In the genomic region with DNA sequence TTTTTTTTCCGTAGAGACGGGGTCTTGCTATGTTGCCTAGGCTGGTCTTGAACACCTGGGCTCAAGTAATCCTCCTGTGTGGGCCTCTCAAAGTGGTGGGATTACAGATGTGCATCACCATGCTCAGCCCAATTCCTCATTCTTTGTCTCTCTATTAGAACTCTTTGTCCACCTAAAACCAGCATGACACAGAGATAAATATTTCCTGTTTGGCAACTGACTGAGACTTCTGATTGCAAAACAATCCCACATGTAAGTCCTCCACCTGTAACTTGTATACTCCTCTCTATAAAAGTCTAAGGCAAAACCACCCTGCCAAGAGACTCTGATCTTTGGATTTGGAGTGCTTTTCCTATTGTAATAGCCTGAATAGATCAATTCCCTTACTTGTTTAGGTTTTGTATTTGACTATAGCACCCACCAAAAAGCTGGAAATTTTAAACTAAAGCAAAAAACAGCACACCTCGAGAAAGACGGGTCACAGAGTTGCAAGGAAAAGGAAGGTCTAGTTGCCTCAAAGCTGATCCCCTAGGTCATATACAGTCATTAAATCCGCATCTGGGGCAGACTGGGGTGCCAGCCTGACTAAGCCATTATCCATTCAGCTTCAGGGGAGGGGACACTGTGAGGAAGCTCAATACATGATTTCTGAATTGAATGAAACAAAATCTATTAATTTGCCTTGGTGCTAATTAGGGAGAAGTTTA, we compare ENCODE assay signal across 1 cellular context.
TF ChIP-seq lines count a peak whose summit lies in the region.

No MANE protein-coding gene starts in this region.

TF ChIP-seq in WTC11, 78 proteins besides CTCF, POLR2A, EP300 and RAD21 (continued from another document):
- TF ChIP-seq PRRX2 (CRISPR knock-in tag; IDR thresholded peaks at IDR 0.05) (no peak), ZNF423 (CRISPR knock-in tag; IDR thresholded peaks at IDR 0.05) (no peak), TCF7 (CRISPR knock-in tag; IDR thresholded peaks at IDR 0.05; ENCODE audit: low read depth) (no peak), FOXJ3 (CRISPR knock-in tag; IDR thresholded peaks at IDR 0.05; ENCODE audit: borderline replicate concordance) (no peak), JUN (CRISPR knock-in tag; IDR thresholded peaks at IDR 0.05) (no peak)
- TF ChIP-seq, protein P1, sequence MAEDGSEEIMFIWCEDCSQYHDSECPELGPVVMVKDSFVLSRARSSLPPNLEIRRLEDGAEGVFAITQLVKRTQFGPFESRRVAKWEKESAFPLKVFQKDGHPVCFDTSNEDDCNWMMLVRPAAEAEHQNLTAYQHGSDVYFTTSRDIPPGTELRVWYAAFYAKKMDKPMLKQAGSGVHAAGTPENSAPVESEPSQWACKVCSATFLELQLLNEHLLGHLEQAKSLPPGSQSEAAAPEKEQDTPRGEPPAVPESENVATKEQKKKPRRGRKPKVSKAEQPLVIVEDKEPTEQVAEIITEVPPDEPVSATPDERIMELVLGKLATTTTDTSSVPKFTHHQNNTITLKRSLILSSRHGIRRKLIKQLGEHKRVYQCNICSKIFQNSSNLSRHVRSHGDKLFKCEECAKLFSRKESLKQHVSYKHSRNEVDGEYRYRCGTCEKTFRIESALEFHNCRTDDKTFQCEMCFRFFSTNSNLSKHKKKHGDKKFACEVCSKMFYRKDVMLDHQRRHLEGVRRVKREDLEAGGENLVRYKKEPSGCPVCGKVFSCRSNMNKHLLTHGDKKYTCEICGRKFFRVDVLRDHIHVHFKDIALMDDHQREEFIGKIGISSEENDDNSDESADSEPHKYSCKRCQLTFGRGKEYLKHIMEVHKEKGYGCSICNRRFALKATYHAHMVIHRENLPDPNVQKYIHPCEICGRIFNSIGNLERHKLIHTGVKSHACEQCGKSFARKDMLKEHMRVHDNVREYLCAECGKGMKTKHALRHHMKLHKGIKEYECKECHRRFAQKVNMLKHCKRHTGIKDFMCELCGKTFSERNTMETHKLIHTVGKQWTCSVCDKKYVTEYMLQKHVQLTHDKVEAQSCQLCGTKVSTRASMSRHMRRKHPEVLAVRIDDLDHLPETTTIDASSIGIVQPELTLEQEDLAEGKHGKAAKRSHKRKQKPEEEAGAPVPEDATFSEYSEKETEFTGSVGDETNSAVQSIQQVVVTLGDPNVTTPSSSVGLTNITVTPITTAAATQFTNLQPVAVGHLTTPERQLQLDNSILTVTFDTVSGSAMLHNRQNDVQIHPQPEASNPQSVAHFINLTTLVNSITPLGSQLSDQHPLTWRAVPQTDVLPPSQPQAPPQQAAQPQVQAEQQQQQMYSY (CRISPR knock-in tag; IDR thresholded peaks at IDR 0.05) = no peak
- TF ChIP-seq, protein P2, sequence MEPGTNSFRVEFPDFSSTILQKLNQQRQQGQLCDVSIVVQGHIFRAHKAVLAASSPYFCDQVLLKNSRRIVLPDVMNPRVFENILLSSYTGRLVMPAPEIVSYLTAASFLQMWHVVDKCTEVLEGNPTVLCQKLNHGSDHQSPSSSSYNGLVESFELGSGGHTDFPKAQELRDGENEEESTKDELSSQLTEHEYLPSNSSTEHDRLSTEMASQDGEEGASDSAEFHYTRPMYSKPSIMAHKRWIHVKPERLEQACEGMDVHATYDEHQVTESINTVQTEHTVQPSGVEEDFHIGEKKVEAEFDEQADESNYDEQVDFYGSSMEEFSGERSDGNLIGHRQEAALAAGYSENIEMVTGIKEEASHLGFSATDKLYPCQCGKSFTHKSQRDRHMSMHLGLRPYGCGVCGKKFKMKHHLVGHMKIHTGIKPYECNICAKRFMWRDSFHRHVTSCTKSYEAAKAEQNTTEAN (CRISPR knock-in tag; IDR thresholded peaks at IDR 0.05) = no peak
